ENCODE assay signal across 1 cellular context in genomic region chr1:81607886-81608285, GRCh38.
TF ChIP-seq lines count a peak whose summit lies in the region.

No MANE protein-coding gene starts in this region.

TF ChIP-seq in SK-N-SH, 30 proteins besides CTCF, POLR2A, EP300 and RAD21 (continued from another document):
- TF ChIP-seq ZBTB33 (IDR thresholded peaks at IDR 0.05; ENCODE audit: borderline replicate concordance, low read depth): no peak
